In genomic region chr4:187283306-187283705, GRCh38 we compare ENCODE assay signal across 20 cellular contexts.
A peak's percentile ranks its signal among the peaks of the same experiment; 100 is the strongest.
DNase-seq lines count a peak whose midpoint lies in the region; TF ChIP-seq lines count a peak whose summit lies in the region.
"Had no signal": no experiment of that assay in that cellular context is flagged by ENCODE, and none has a peak within 500 bp of the region (broad histone marks: within the 10 kb centered on the region; RNA-seq: fewer than 3 reads in every experiment).

No MANE protein-coding gene starts in this region.

- H3K79me2 ChIP-seq in H9 (ENCODE audit: insufficient read depth, low read length): no peaks in the 10 kb centered on the region

- intact Hi-C loops in activated T-helper 2 cell treated with anti-CD3 and anti-CD28 coated beads, Interferon-gamma antibody, Interleukin-2, Interleukin-4, amounts not matched to agents 10 μg/mL and 5 μg/mL and 100 μg/mL, durations not matched to agents 14 hours and 24 hours and 36 hours (cut with micrococcal nuclease): no loop called here
- intact Hi-C loops in adrenal gland (cut with DNase I): no loop called here

- H3K9me3 Mint-ChIP-seq in HFFc6 (no peaks in the 10 kb centered on the region), H9 (peaks cover 0 to 2% of the 10 kb centered on the region in 2 experiments; a peak in 2 of 5 replicates)
- H3K9me3 Mint-ChIP-seq in activated T-helper 2 cell treated with anti-CD3 and anti-CD28 coated beads, Interferon-gamma antibody, Interleukin-2, Interleukin-4, amounts not matched to agents 10 μg/mL and 5 μg/mL and 100 μg/mL, durations not matched to agents 14 hours and 24 hours and 36 hours: peaks cover 14% of the 10 kb centered on the region
- H3K9me3 Mint-ChIP-seq in activated naive CD4-positive, alpha-beta T cell treated with anti-CD3 and anti-CD28 coated beads, Interleukin-2, amount 10 ng/mL, durations not matched to agents 7 days and 5 days: peaks cover 3% of the 10 kb centered on the region

- H3K4ac ChIP-seq in H9 (ENCODE audit: low read depth, low read length): no peak overlapping the region

- H3K36me3 Mint-ChIP-seq in HFFc6 (ENCODE audit: low read depth) (no peaks in the 10 kb centered on the region), H9 (ENCODE audit: insufficient read depth in 1 of 3, low read depth in 3 of 3) (no peaks in the 10 kb centered on the region)
- H3K36me3 Mint-ChIP-seq in activated T-helper 2 cell treated with anti-CD3 and anti-CD28 coated beads, Interferon-gamma antibody, Interleukin-2, Interleukin-4, amounts not matched to agents 10 μg/mL and 5 μg/mL and 100 μg/mL, durations not matched to agents 14 hours and 24 hours and 36 hours (ENCODE audit: low read depth): no peaks in the 10 kb centered on the region
- no peaks in the 10 kb centered on the region for H3K36me3 Mint-ChIP-seq in activated naive CD4-positive, alpha-beta T cell treated with anti-CD3 and anti-CD28 coated beads, Interleukin-2, amount 10 ng/mL, durations not matched to agents 7 days and 5 days

- no peak overlapping the region for H4K8ac ChIP-seq in H9 (replicated peaks; ENCODE audit: insufficient read length, low read depth, low read length)

- no peak overlapping the region for H3K14ac ChIP-seq in H9 (ENCODE audit: insufficient read depth, low read length)

- H3K27me3 ChIP-seq in H9 (ENCODE audit: insufficient read depth, low read length): no peaks in the 10 kb centered on the region
- no peaks in the 10 kb centered on the region for H3K27me3 ChIP-seq in adrenal gland
- H3K27me3 ChIP-seq: MG63 had no signal

- H3K56ac ChIP-seq in H9 (ENCODE audit: insufficient read length, low read depth, low read length): no peak overlapping the region

- H2BK20ac ChIP-seq in H9 (ENCODE audit: low read depth, low read length, poor library complexity, severe bottlenecking): no peak overlapping the region

- H2BK120ac ChIP-seq in H9 (ENCODE audit: low read depth, low read length, poor library complexity, severe bottlenecking): no peak overlapping the region

- H2BK12ac ChIP-seq in H9 (ENCODE audit: insufficient read length, low read depth, low read length): no peak overlapping the region

- TF ChIP-seq CTCF in HFFc6 (IDR thresholded peaks at IDR 0.05): no peak
- TF ChIP-seq CTCF in H9 (conservative IDR thresholded peaks at IDR 0.05): no peak
- no peak for TF ChIP-seq CTCF in adrenal gland (IDR thresholded peaks at IDR 0.05)

- H2AFZ ChIP-seq in H9 (ENCODE audit: low read length): no peak overlapping the region

- no peak overlapping the region for H4K5ac ChIP-seq in H9 (ENCODE audit: insufficient read length, low read depth, low read length)

- H3K9me3 ChIP-seq in H9 (ENCODE audit: control insufficient read depth, low read depth, low read length) (no peaks in the 10 kb centered on the region), adrenal gland (replicated peaks in 1 of 3) (no peaks in the 10 kb centered on the region)
- H3K9me3 ChIP-seq: Caco-2, MG63 had no signal

- no peak overlapping the region for H2AK5ac ChIP-seq in H9 (ENCODE audit: insufficient read length, low read length)

- H3K9ac ChIP-seq in H9 (ENCODE audit: extremely low read depth, insufficient read length, low read length): no peak overlapping the region

- no peak overlapping the region for H4K91ac ChIP-seq in H9 (ENCODE audit: insufficient read length, low read depth, low read length)

- H3T11ph ChIP-seq in H9 (ENCODE audit: low read length): no peak overlapping the region

- H3K23me2 ChIP-seq in H9 (ENCODE audit: insufficient read length, low read depth, low read length, poor library complexity, severe bottlenecking): no peaks in the 10 kb centered on the region

- H3K4me3 Mint-ChIP-seq in HFFc6: peak overlapping the region; percentile 50; the same call in 1 of the 2 replicates
- no peak overlapping the region for H3K4me3 Mint-ChIP-seq in activated T-helper 2 cell treated with anti-CD3 and anti-CD28 coated beads, Interferon-gamma antibody, Interleukin-2, Interleukin-4, amounts not matched to agents 10 μg/mL and 5 μg/mL and 100 μg/mL, durations not matched to agents 14 hours and 24 hours and 36 hours (ENCODE audit: low read depth)
- H3K4me3 Mint-ChIP-seq in H9: no peak overlapping the region
- H3K4me3 Mint-ChIP-seq in activated naive CD4-positive, alpha-beta T cell treated with anti-CD3 and anti-CD28 coated beads, Interleukin-2, amount 10 ng/mL, durations not matched to agents 7 days and 5 days: no peak overlapping the region

- no peak overlapping the region for H3K23ac ChIP-seq in H9 (ENCODE audit: insufficient read length, low read depth, low read length)

- no peak overlapping the region for H2BK15ac ChIP-seq in H9 (ENCODE audit: low read depth, low read length)

- no peaks in the 10 kb centered on the region for H3K79me1 ChIP-seq in H9 (ENCODE audit: insufficient read depth, low read depth, low read length, poor library complexity, severe bottlenecking)

- WGBS in H9 (ENCODE audit: extremely low coverage, insufficient read length, low lambda C conversion rate): no CpG with 5 or more reads among the region's 7 CpGs
- 57 to 66% (median 60%) methylated on average over 7 of the region's 7 CpGs for WGBS in adrenal gland, 4 donors

- no peaks in the 10 kb centered on the region for H4K20me1 ChIP-seq in H9 (ENCODE audit: control insufficient read depth, insufficient read depth, insufficient read length)

- H3K27ac Mint-ChIP-seq in HFFc6 (peak overlapping the region; percentile 42; the same call in 1 of the 2 replicates), H9 (no peak overlapping the region)
- H3K27ac Mint-ChIP-seq in activated T-helper 2 cell treated with anti-CD3 and anti-CD28 coated beads, Interferon-gamma antibody, Interleukin-2, Interleukin-4, amounts not matched to agents 10 μg/mL and 5 μg/mL and 100 μg/mL, durations not matched to agents 14 hours and 24 hours and 36 hours: no peak overlapping the region
- no peak overlapping the region for H3K27ac Mint-ChIP-seq in activated naive CD4-positive, alpha-beta T cell treated with anti-CD3 and anti-CD28 coated beads, Interleukin-2, amount 10 ng/mL, durations not matched to agents 7 days and 5 days

- H3K4me3 ChIP-seq in adrenal gland: no peak overlapping the region
- H3K4me3 ChIP-seq: MG63 had no signal

- TF ChIP-seq POLR2A in adrenal gland (IDR thresholded peaks at IDR 0.05): no peak

- no peaks in the 10 kb centered on the region for H3K27me3 Mint-ChIP-seq in HFFc6 (ENCODE audit: insufficient read depth)
- no peaks in the 10 kb centered on the region for H3K27me3 Mint-ChIP-seq in activated T-helper 2 cell treated with anti-CD3 and anti-CD28 coated beads, Interferon-gamma antibody, Interleukin-2, Interleukin-4, amounts not matched to agents 10 μg/mL and 5 μg/mL and 100 μg/mL, durations not matched to agents 14 hours and 24 hours and 36 hours (ENCODE audit: low read depth)
- H3K27me3 Mint-ChIP-seq in H9 (ENCODE audit: low read depth): no peaks in the 10 kb centered on the region
- no peaks in the 10 kb centered on the region for H3K27me3 Mint-ChIP-seq in activated naive CD4-positive, alpha-beta T cell treated with anti-CD3 and anti-CD28 coated beads, Interleukin-2, amount 10 ng/mL, durations not matched to agents 7 days and 5 days

- H3K36me3 ChIP-seq in adrenal gland (replicated peaks in 1 of 2): no peaks in the 10 kb centered on the region
- H3K36me3 ChIP-seq: MG63 had no signal

- H3K4me1 ChIP-seq in H9 (ENCODE audit: insufficient read depth, low read length): no peaks in the 10 kb centered on the region
- H3K4me1 ChIP-seq in adrenal gland (replicated peaks in 1 of 2): no peaks in the 10 kb centered on the region
- H3K4me1 ChIP-seq: Caco-2 had no signal

- H3K27ac ChIP-seq in H9 (ENCODE audit: insufficient read length, low read depth, low read length) (no peak overlapping the region), adrenal gland (no peak overlapping the region)

- CTCF ChIA-PET in activated naive CD4-positive, alpha-beta T cell treated with anti-CD3 and anti-CD28 coated beads, Interleukin-2, amount 10 ng/mL, durations not matched to agents 7 days and 5 days (lab: Charles Lee): no interaction called here

- no peak overlapping the region for H3K4me2 ChIP-seq in H9 (ENCODE audit: insufficient read depth, insufficient read length, low read length)

- no peak overlapping the region for H3K18ac ChIP-seq in H9 (ENCODE audit: insufficient read length, low read depth, low read length)

- peaks cover 44% of the 10 kb centered on the region for H3K4me1 Mint-ChIP-seq in HFFc6 (ENCODE audit: low read depth)
- H3K4me1 Mint-ChIP-seq in activated T-helper 2 cell treated with anti-CD3 and anti-CD28 coated beads, Interferon-gamma antibody, Interleukin-2, Interleukin-4, amounts not matched to agents 10 μg/mL and 5 μg/mL and 100 μg/mL, durations not matched to agents 14 hours and 24 hours and 36 hours (ENCODE audit: low read depth): no peaks in the 10 kb centered on the region
- H3K4me1 Mint-ChIP-seq in H9: peaks cover 3 to 6% of the 10 kb centered on the region in 2 experiments; a peak in 2 of 4 replicates
- no peaks in the 10 kb centered on the region for H3K4me1 Mint-ChIP-seq in activated naive CD4-positive, alpha-beta T cell treated with anti-CD3 and anti-CD28 coated beads, Interleukin-2, amount 10 ng/mL, durations not matched to agents 7 days and 5 days

- no peak overlapping the region for H2BK5ac ChIP-seq in H9 (ENCODE audit: insufficient read length, low read length)

- DNase-seq in COLO829 (ENCODE audit: low spot score) (peak; percentile 40), HFFc6 (peak; percentile 42), amniotic epithelial cell (ENCODE audit: low read depth) (peak; percentile 7), myocyte (ENCODE audit: low read depth) (peak; percentile 24), H9 (no peak), adrenal gland (no peak)
- no peak for DNase-seq in activated T-helper 2 cell treated with anti-CD3 and anti-CD28 coated beads, Interferon-gamma antibody, Interleukin-2, Interleukin-4, amounts not matched to agents 10 μg/mL and 5 μg/mL and 100 μg/mL, durations not matched to agents 14 hours and 24 hours and 36 hours (ENCODE audit: low spot score)
- DNase-seq in activated naive CD4-positive, alpha-beta T cell treated with anti-CD3 and anti-CD28 coated beads, Interleukin-2, amount 10 ng/mL, durations not matched to agents 7 days and 5 days: no peak
- DNase-seq: AML-193, Caco-2, DMS153, EL, H7, KG1, MG63, NCI-H1105, NCI-H1694 treated with DMSO at 0.1 percent for 48 hours, NCI-H2171, NCI-H446, SHP77 treated with DMSO at 0.1 percent for 48 hours had no signal

Comparison
In these comparisons a context has a peak if more than half of its experiments do, and no peak if none do; other contexts are left out.
1. DNase-seq: peak in COLO829 (single experiment), HFFc6 (single experiment), amniotic epithelial cell (single experiment) and myocyte (single experiment); none in activated T-helper 2 cell treated with anti-CD3 and anti-CD28 coated beads, Interferon-gamma antibody, Interleukin-2, Interleukin-4, amounts not matched to agents 10 μg/mL and 5 μg/mL and 100 μg/mL, durations not matched to agents 14 hours and 24 hours and 36 hours (single experiment), H9 (single experiment), activated naive CD4-positive, alpha-beta T cell treated with anti-CD3 and anti-CD28 coated beads, Interleukin-2, amount 10 ng/mL, durations not matched to agents 7 days and 5 days (single experiment) and adrenal gland (0 of 7).